8 cellular contexts compared by ENCODE assay signal in genomic region chr10:61284222-61284890, GRCh38.
DNase-seq lines count a peak whose midpoint lies in the region; ATAC-seq, FAIRE-seq and TF ChIP-seq lines count a peak whose summit lies in the region.

No MANE protein-coding gene starts in this region.

- no peaks in the 10 kb centered on the region for H3K4me1 ChIP-seq in H1 (replicated peaks in 1 of 4; ENCODE audit: control insufficient read depth in 3 of 4, insufficient read depth in 4 of 4, low read length in 3 of 4)

- H3K27me3 ChIP-seq in H1 (replicated peaks in 1 of 4; ENCODE audit: control insufficient read depth in 3 of 4, extremely low read depth in 1 of 4, insufficient read depth in 3 of 4, low read length in 3 of 4) = no peaks in the 10 kb centered on the region

- no peak overlapping the region for H3K9ac ChIP-seq in H1 (replicated peaks in 1 of 4; ENCODE audit: extremely low read depth in 1 of 4, low read depth in 3 of 4, low read length in 3 of 4)

- TF ChIP-seq CTCF in H1 (IDR thresholded peaks at IDR 0.05; ENCODE audit: control extremely low read depth in 1 of 3, insufficient read depth in 1 of 3, low read depth in 1 of 3, low read length in 3 of 3) = peak in 2 of 3 experiments; percentile 34 to 57; a peak in 2 of 4 replicates

- H3K14ac ChIP-seq in H1 (ENCODE audit: insufficient read length) = no peak overlapping the region

- no peak overlapping the region for H3K4me2 ChIP-seq in H1 (ENCODE audit: insufficient read depth in 1 of 2, low read depth in 2 of 2, low read length in 2 of 2)

- no peak overlapping the region for H2BK12ac ChIP-seq in H1 (ENCODE audit: low read depth, low read length)

- H2AK5ac ChIP-seq in H1 (ENCODE audit: low read depth, low read length) = no peak overlapping the region

- no peaks in the 10 kb centered on the region for H3K23me2 ChIP-seq in H1 (ENCODE audit: low read depth, low read length)

- no peak for TF ChIP-seq EP300 in H1 (IDR thresholded peaks at IDR 0.05; ENCODE audit: borderline replicate concordance in 1 of 2, low read depth in 2 of 2, low read length in 2 of 2)

- 55% methylated on average over 5 of the region's 5 CpGs; no CpG with 5 or more reads in 1 of the 2 experiments for WGBS in H1 (ENCODE audit: extremely low coverage in 1 of 2, insufficient coverage in 1 of 2, insufficient read length in 1 of 2, insufficient replicate concordance in 2 of 2, low coverage in 1 of 2, low lambda C conversion rate in 2 of 2, missing lambda C conversion rate in 1 of 2), 2 experiments

- no peak overlapping the region for H2BK5ac ChIP-seq in H1 (ENCODE audit: low read depth, low read length)

- no peak overlapping the region for H4K5ac ChIP-seq in H1 (ENCODE audit: insufficient read length, low read depth, low read length)

- POLR2A ChIA-PET in H1 (lab: Charles Lee; ENCODE audit: partially characterized antibody) = no interaction called here

- H3K23ac ChIP-seq in H1 (ENCODE audit: insufficient read length) = no peak overlapping the region

- no peak overlapping the region for H2BK15ac ChIP-seq in H1 (ENCODE audit: low read length)

- H3K56ac ChIP-seq in H1 (replicated peaks; ENCODE audit: insufficient read length, low read depth, low read length) = no peak overlapping the region

- no peaks in the 10 kb centered on the region for H3K79me1 ChIP-seq in H1 (ENCODE audit: low read depth, low read length)

- no peak overlapping the region for H4K91ac ChIP-seq in H1 (replicated peaks; ENCODE audit: insufficient read length, low read length)

- CTCF ChIA-PET in H1 (lab: Charles Lee; ENCODE audit: partially characterized antibody) = interaction anchor here (0.6 to 1.5 kb wide), 11 partner anchors 10 to 483 kb away, joined by 3 to 10 read pairs (median 3); no protein-coding TSS in a partner anchor

- DNase-seq in DMS53 (lab: John Stamatoyannopoulos, UW) (peak; percentile 77), HTR-8/SVneo (ENCODE audit: insufficient read length, low spot score) (peak; percentile 23), RPMI8226 (peak; percentile 35), H1 (ENCODE audit: low read depth in 1 of 2, low spot score in 2 of 2) (no peak), midbrain (lab: John Stamatoyannopoulos, UW) (peak; percentile 51), activated gamma-delta T cell treated with Interleukin-2 at 50 U/mL for 16 hours (no peak)
- DNase-seq in stimulated activated CD8-positive, alpha-beta memory T cell treated with anti-CD3 and anti-CD28 coated beads, Interleukin-4, amount 100 ng/mL, for 48 hours = no peak

- no peak overlapping the region for H2AFZ ChIP-seq in H1 (ENCODE audit: low read length)

- no peak overlapping the region for H3K27ac ChIP-seq in H1 (ENCODE audit: low read depth, low read length)

- H3K79me2 ChIP-seq in H1 (ENCODE audit: control insufficient read depth in 1 of 2, insufficient read depth in 2 of 2, low read length in 2 of 2) = no peaks in the 10 kb centered on the region

- H4K8ac ChIP-seq in H1 (ENCODE audit: extremely low read depth, insufficient read depth, low read length) = no peak overlapping the region

- H3K36me3 ChIP-seq in H1 (ENCODE audit: control insufficient read depth in 2 of 4, insufficient read depth in 4 of 4, low read length in 3 of 4) = peaks cover 0 to 2% (median 0%) of the 10 kb centered on the region in 4 experiments; a peak in 2 of 8 replicates

- H3K18ac ChIP-seq in H1 (ENCODE audit: extremely low read depth, low read length) = no peak overlapping the region

- H2BK120ac ChIP-seq in H1 (replicated peaks; ENCODE audit: low read depth, low read length) = no peak overlapping the region

- ATAC-seq in HG03196 (IDR thresholded peaks at IDR 0.05; ENCODE audit: unreplicated experiment) = no peak

- H3K4ac ChIP-seq in H1 (replicated peaks; ENCODE audit: insufficient read length, low read depth, low read length) = no peak overlapping the region

- TF ChIP-seq POLR2A in H1 (IDR thresholded peaks at IDR 0.05; ENCODE audit: control extremely low read depth in 1 of 2, low read depth in 2 of 2, low read length in 2 of 2) = no peak

- FAIRE-seq in HTR-8/SVneo (lab: Jason Lieb, UNC) = no peak
- FAIRE-seq in H1 (lab: Jason Lieb, UNC) = peak; percentile 42

- peak; percentile 65 to 71 for TF ChIP-seq RAD21 in H1 (IDR thresholded peaks at IDR 0.05 in 1 of 2, conservative IDR thresholded peaks at IDR 0.05 in 1 of 2; ENCODE audit: low read depth in 2 of 2, low read length in 2 of 2)

- no peak overlapping the region for H3K4me3 ChIP-seq in H1 (ENCODE audit: extremely low read depth in 1 of 4, insufficient read depth in 2 of 4, low read depth in 3 of 4, low read length in 4 of 4)

- no peaks in the 10 kb centered on the region for H3K9me3 ChIP-seq in H1 (ENCODE audit: insufficient read depth in 2 of 2, low read depth in 1 of 2, low read length in 1 of 2)

- no peaks in the 10 kb centered on the region for H4K20me1 ChIP-seq in H1 (replicated peaks in 1 of 2; ENCODE audit: control insufficient read depth in 1 of 2, insufficient read depth in 2 of 2, low read length in 2 of 2)

- no peak overlapping the region for H2BK20ac ChIP-seq in H1 (ENCODE audit: low read length)

TF ChIP-seq in H1, 55 proteins besides CTCF, POLR2A, EP300 and RAD21:
- TF ChIP-seq MAFK (IDR thresholded peaks at IDR 0.05; ENCODE audit: low read depth, low read length) (no peak), TEAD4 (IDR thresholded peaks at IDR 0.05; ENCODE audit: low read depth, low read length) (no peak), PHF8 (conservative IDR thresholded peaks at IDR 0.05; ENCODE audit: low read depth, low read length) (no peak), EZH2 (IDR thresholded peaks at IDR 0.05; ENCODE audit: low read depth, low read length, severe bottlenecking) (no peak), RXRA (IDR thresholded peaks at IDR 0.05; ENCODE audit: insufficient read depth, low read depth, low read length) (no peak), CBX8 (IDR thresholded peaks at IDR 0.05; ENCODE audit: borderline replicate concordance, low read depth, low read length) (no peak), CHD1 (IDR thresholded peaks at IDR 0.05; ENCODE audit: low read depth, low read length) (no peak), CBX5 (IDR thresholded peaks at IDR 0.05; ENCODE audit: low read depth, low read length) (no peak), SP4 (IDR thresholded peaks at IDR 0.05; ENCODE audit: low read length) (no peak), SP1 (IDR thresholded peaks at IDR 0.05; ENCODE audit: low read depth, low read length) (no peak), JUND (IDR thresholded peaks at IDR 0.05; ENCODE audit: low read length) (no peak), BCL11A (IDR thresholded peaks at IDR 0.05; ENCODE audit: low read depth in 2 of 2, low read length in 2 of 2) (no peak), HDAC6 (IDR thresholded peaks at IDR 0.05; ENCODE audit: low read depth, low read length) (no peak), SIRT6 (IDR thresholded peaks at IDR 0.05; ENCODE audit: low read length) (no peak)
- TF ChIP-seq, protein P1, sequence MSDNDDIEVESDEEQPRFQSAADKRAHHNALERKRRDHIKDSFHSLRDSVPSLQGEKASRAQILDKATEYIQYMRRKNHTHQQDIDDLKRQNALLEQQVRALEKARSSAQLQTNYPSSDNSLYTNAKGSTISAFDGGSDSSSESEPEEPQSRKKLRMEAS (IDR thresholded peaks at IDR 0.05) = no peak

Comparison
In these comparisons a context has a peak if more than half of its experiments do, and no peak if none do; other contexts are left out.
1. DNase-seq: peak in DMS53 (single experiment), HTR-8/SVneo (single experiment), RPMI8226 (single experiment) and midbrain (single experiment); none in H1 (0 of 2), stimulated activated CD8-positive, alpha-beta memory T cell treated with anti-CD3 and anti-CD28 coated beads, Interleukin-4, amount 100 ng/mL, for 48 hours (single experiment) and activated gamma-delta T cell treated with Interleukin-2 at 50 U/mL for 16 hours (single experiment).